Comparison of ENCODE assay signal across 25 cellular contexts in genomic region chr18:78724214-78724834, GRCh38.
"Had no signal": no experiment of that assay in that cellular context is flagged by ENCODE, and none has a peak within 500 bp of the region (broad histone marks: within the 10 kb centered on the region; RNA-seq: fewer than 3 reads in every experiment).

No MANE protein-coding gene starts in this region.

- H3K9ac ChIP-seq: SK-N-SH had no signal

- H3K4me3 ChIP-seq: hepatocyte, left ventricle myocardium inferior, psoas muscle, right atrium auricular region, testis had no signal

- H3K9me3 Mint-ChIP-seq: activated CD4-positive, alpha-beta T cell treated with anti-CD3 and anti-CD28 coated beads, Interleukin-2, amount 10 ng/mL, durations not matched to agents 7 days and 5 days; activated naive CD4-positive, alpha-beta T cell treated with anti-CD3 and anti-CD28 coated beads, Interleukin-2, amount 10 ng/mL, durations not matched to agents 7 days and 5 days; activated T-cell treated with anti-CD3 and anti-CD28 coated beads, Interleukin-2, amount 50 U/mL, for 4 hours; dendritic cell treated with granulocyte-macrophage colony-stimulating factor and Interleukin-4, amounts not matched to agents 40 ng/mL and 50 ng/mL, for 4 days; immature natural killer cell; neural crest cell had no signal

- H3K27ac ChIP-seq: hepatocyte, left ventricle myocardium inferior, psoas muscle, right atrium auricular region, testis, VCaP had no signal

- DNase-seq: activated CD4-positive, alpha-beta T cell treated with anti-CD3 and anti-CD28 coated beads, Interleukin-2, amount 10 ng/mL, durations not matched to agents 7 days and 5 days; activated CD4-positive, CD25-positive, alpha-beta regulatory T cell treated with anti-CD3 and anti-CD28 coated beads, Interleukin-2, amount 50 U/mL, for 72 hours; activated CD8-positive, alpha-beta memory T cell treated with anti-CD3 and anti-CD28 coated beads, Interleukin-2, amount 50 U/mL, for 4 hours; activated naive CD4-positive, alpha-beta T cell treated with anti-CD3 and anti-CD28 coated beads, Interleukin-2, amount 10 ng/mL, durations not matched to agents 7 days and 5 days; activated T-cell treated with anti-CD3 and anti-CD28 coated beads, Interleukin-2, amount 50 U/mL, for 4 hours; amygdala; effector CD4-positive, alpha-beta T cell; erythroblast; foreskin melanocyte; glutamatergic neuron; immature natural killer cell; kidney glomerular epithelial cell; left ventricle myocardium inferior; naive thymus-derived CD4-positive, alpha-beta T cell; psoas muscle; SK-N-SH; stimulated activated CD4-positive, alpha-beta T cell treated with anti-CD3 and anti-CD28 coated beads, Interleukin-2, amount 100 ng/mL, for 24 hours; stimulated activated naive B cell treated with anti-CD40 and anti-IgM and Interleukin-4, amounts not matched to agents 10 μg/mL and 1 μg/mL and 100 μg/mL, for 72 hours; testis; trophoblast cell had no signal

- H3K79me2 ChIP-seq: hepatocyte had no signal

- H3K4me1 Mint-ChIP-seq: activated CD4-positive, alpha-beta T cell treated with anti-CD3 and anti-CD28 coated beads, Interleukin-2, amount 10 ng/mL, durations not matched to agents 7 days and 5 days; activated naive CD4-positive, alpha-beta T cell treated with anti-CD3 and anti-CD28 coated beads, Interleukin-2, amount 10 ng/mL, durations not matched to agents 7 days and 5 days; immature natural killer cell; naive thymus-derived CD4-positive, alpha-beta T cell; stimulated activated naive B cell treated with anti-CD40 and anti-IgM and Interleukin-4, amounts not matched to agents 10 μg/mL and 1 μg/mL and 100 μg/mL, for 72 hours had no signal

- H3K4me3 Mint-ChIP-seq: activated CD4-positive, alpha-beta T cell treated with anti-CD3 and anti-CD28 coated beads, Interleukin-2, amount 10 ng/mL, durations not matched to agents 7 days and 5 days; activated naive CD4-positive, alpha-beta T cell treated with anti-CD3 and anti-CD28 coated beads, Interleukin-2, amount 10 ng/mL, durations not matched to agents 7 days and 5 days; activated T-cell treated with anti-CD3 and anti-CD28 coated beads, Interleukin-2, amount 50 U/mL, for 4 hours; dendritic cell treated with granulocyte-macrophage colony-stimulating factor and Interleukin-4, amounts not matched to agents 40 ng/mL and 50 ng/mL, for 4 days; immature natural killer cell; naive thymus-derived CD4-positive, alpha-beta T cell; neural crest cell; stimulated activated naive B cell treated with anti-CD40 and anti-IgM and Interleukin-4, amounts not matched to agents 10 μg/mL and 1 μg/mL and 100 μg/mL, for 72 hours had no signal

- H3K36me3 ChIP-seq: left ventricle myocardium inferior, right atrium auricular region had no signal

- H3K4me1 ChIP-seq: left ventricle myocardium inferior, psoas muscle, right atrium auricular region, testis had no signal

- H3K4me2 ChIP-seq: hepatocyte, SK-N-SH had no signal

- H3K9me3 ChIP-seq: left ventricle myocardium inferior, psoas muscle, right atrium auricular region, SK-N-SH, testis had no signal

- H3K27ac Mint-ChIP-seq: activated CD4-positive, alpha-beta T cell treated with anti-CD3 and anti-CD28 coated beads, Interleukin-2, amount 10 ng/mL, durations not matched to agents 7 days and 5 days; activated naive CD4-positive, alpha-beta T cell treated with anti-CD3 and anti-CD28 coated beads, Interleukin-2, amount 10 ng/mL, durations not matched to agents 7 days and 5 days; dendritic cell treated with granulocyte-macrophage colony-stimulating factor and Interleukin-4, amounts not matched to agents 40 ng/mL and 50 ng/mL, for 4 days; immature natural killer cell; naive thymus-derived CD4-positive, alpha-beta T cell; stimulated activated naive B cell treated with anti-CD40 and anti-IgM and Interleukin-4, amounts not matched to agents 10 μg/mL and 1 μg/mL and 100 μg/mL, for 72 hours had no signal

- H3K36me3 Mint-ChIP-seq: activated naive CD4-positive, alpha-beta T cell treated with anti-CD3 and anti-CD28 coated beads, Interleukin-2, amount 10 ng/mL, durations not matched to agents 7 days and 5 days; immature natural killer cell; stimulated activated naive B cell treated with anti-CD40 and anti-IgM and Interleukin-4, amounts not matched to agents 10 μg/mL and 1 μg/mL and 100 μg/mL, for 72 hours had no signal

- H3K27me3 ChIP-seq: right atrium auricular region, testis had no signal

- H2AFZ ChIP-seq: hepatocyte had no signal

- ATAC-seq: activated T-cell treated with anti-CD3 and anti-CD28 coated beads, Interleukin-2, amount 50 U/mL, for 4 hours; naive thymus-derived CD4-positive, alpha-beta T cell; psoas muscle; stimulated activated naive B cell treated with anti-CD40 and anti-IgM and Interleukin-4, amounts not matched to agents 10 μg/mL and 1 μg/mL and 100 μg/mL, for 72 hours had no signal
